Comparison of ENCODE assay signal across 9 cellular contexts in genomic region chr5:159310492-159310891, GRCh38. TPM values are rescaled to one million over a fixed set of nuclear protein-coding genes. Genes with fewer than 3 reads are reported as not detected.
A peak's percentile ranks its signal among the peaks of the same experiment; 100 is the strongest.
DNase-seq lines count a peak whose midpoint lies in the region; TF ChIP-seq lines count a peak whose summit lies in the region.
"Had no signal": no experiment of that assay in that cellular context is flagged by ENCODE, and none has a peak within 500 bp of the region (broad histone marks: within the 10 kb centered on the region; RNA-seq: fewer than 3 reads in every experiment).

No MANE protein-coding gene starts in this region.

- H3K4me3 Mint-ChIP-seq in H9: peak overlapping the region; percentile 51 to 65; a peak in 4 of 5 replicates
- H3K4me3 Mint-ChIP-seq in T-helper 1 cell treated with Interleukin-12 subunit alpha and Interleukin-12 subunit beta and Interleukin-4 antibody, amounts not matched to agents 30 μg/mL and 1 μg/mL, for 36 hours: peak overlapping the region; percentile 5
- H3K4me3 Mint-ChIP-seq: stimulated activated naive CD8-positive, alpha-beta T cell treated with anti-CD3 and anti-CD28 coated beads, Interleukin-15, Interleukin-2, amounts not matched to agents 100 ng/mL and 50 ng/mL, for 24 hours had no signal

- no peak overlapping the region for H3K4ac ChIP-seq in H9 (ENCODE audit: low read depth, low read length)

- no peaks in the 10 kb centered on the region for H3K9me3 Mint-ChIP-seq in H9
- H3K9me3 Mint-ChIP-seq in T-helper 1 cell treated with Interleukin-12 subunit alpha and Interleukin-12 subunit beta and Interleukin-4 antibody, amounts not matched to agents 30 μg/mL and 1 μg/mL, for 36 hours: no peaks in the 10 kb centered on the region
- H3K9me3 Mint-ChIP-seq: stimulated activated naive CD8-positive, alpha-beta T cell treated with anti-CD3 and anti-CD28 coated beads, Interleukin-15, Interleukin-2, amounts not matched to agents 100 ng/mL and 50 ng/mL, for 24 hours had no signal

- H3K4me3 ChIP-seq in dorsolateral prefrontal cortex (peak overlapping the region in 36 of 59 donors; percentile 1 to 48 (median 26)), osteoblast (ENCODE audit: insufficient read depth, low read length) (peak overlapping the region; percentile 62)

- H4K20me1 ChIP-seq in H9 (ENCODE audit: control insufficient read depth, insufficient read depth, insufficient read length) (no peaks in the 10 kb centered on the region), osteoblast (ENCODE audit: insufficient read depth, low read length) (no peaks in the 10 kb centered on the region)

- H3K36me3 Mint-ChIP-seq in H9 (ENCODE audit: insufficient read depth in 1 of 3, low read depth in 3 of 3): no peaks in the 10 kb centered on the region
- no peaks in the 10 kb centered on the region for H3K36me3 Mint-ChIP-seq in T-helper 1 cell treated with Interleukin-12 subunit alpha and Interleukin-12 subunit beta and Interleukin-4 antibody, amounts not matched to agents 30 μg/mL and 1 μg/mL, for 36 hours (ENCODE audit: low read depth)

- no peak overlapping the region for H3K27ac Mint-ChIP-seq in H9
- H3K27ac Mint-ChIP-seq in T-helper 1 cell treated with Interleukin-12 subunit alpha and Interleukin-12 subunit beta and Interleukin-4 antibody, amounts not matched to agents 30 μg/mL and 1 μg/mL, for 36 hours: no peak overlapping the region
- H3K27ac Mint-ChIP-seq: stimulated activated naive CD8-positive, alpha-beta T cell treated with anti-CD3 and anti-CD28 coated beads, Interleukin-15, Interleukin-2, amounts not matched to agents 100 ng/mL and 50 ng/mL, for 24 hours had no signal

- no CpG with 5 or more reads among the region's 27 CpGs for WGBS in H9 (ENCODE audit: extremely low coverage, insufficient read length, low lambda C conversion rate)

- no peak overlapping the region for H2AK5ac ChIP-seq in H9 (ENCODE audit: insufficient read length, low read length)

- H2BK5ac ChIP-seq in H9 (ENCODE audit: insufficient read length, low read length): no peak overlapping the region

- H3K23me2 ChIP-seq in H9 (ENCODE audit: insufficient read length, low read depth, low read length, poor library complexity, severe bottlenecking): no peaks in the 10 kb centered on the region

- H3K4me1 Mint-ChIP-seq in H9: peaks cover 11 to 15% of the 10 kb centered on the region in 2 experiments
- peaks cover 7% of the 10 kb centered on the region for H3K4me1 Mint-ChIP-seq in T-helper 1 cell treated with Interleukin-12 subunit alpha and Interleukin-12 subunit beta and Interleukin-4 antibody, amounts not matched to agents 30 μg/mL and 1 μg/mL, for 36 hours (ENCODE audit: low read depth)

- H4K5ac ChIP-seq in H9 (ENCODE audit: insufficient read length, low read depth, low read length): no peak overlapping the region

- H3K14ac ChIP-seq in H9 (ENCODE audit: insufficient read depth, low read length): no peak overlapping the region

- H4K91ac ChIP-seq in H9 (ENCODE audit: insufficient read length, low read depth, low read length): no peak overlapping the region

- no peak overlapping the region for H3K9ac ChIP-seq in H9 (ENCODE audit: extremely low read depth, insufficient read length, low read length)

- no peak overlapping the region for H2BK15ac ChIP-seq in H9 (ENCODE audit: low read depth, low read length)

- no peak overlapping the region for H3K23ac ChIP-seq in H9 (ENCODE audit: insufficient read length, low read depth, low read length)

- H2BK20ac ChIP-seq in H9 (ENCODE audit: low read depth, low read length, poor library complexity, severe bottlenecking): no peak overlapping the region

- no peaks in the 10 kb centered on the region for H3K4me1 ChIP-seq in H9 (ENCODE audit: insufficient read depth, low read length)
- H3K4me1 ChIP-seq in osteoblast (ENCODE audit: insufficient read depth, low read length): peaks cover 8% of the 10 kb centered on the region

- H2BK120ac ChIP-seq in H9 (ENCODE audit: low read depth, low read length, poor library complexity, severe bottlenecking): no peak overlapping the region

- no peaks in the 10 kb centered on the region for H3K79me1 ChIP-seq in H9 (ENCODE audit: insufficient read depth, low read depth, low read length, poor library complexity, severe bottlenecking)

- H3K56ac ChIP-seq in H9 (ENCODE audit: insufficient read length, low read depth, low read length): no peak overlapping the region

- H3K9me3 ChIP-seq in H9 (ENCODE audit: control insufficient read depth, low read depth, low read length): no peaks in the 10 kb centered on the region
- no peaks in the 10 kb centered on the region for H3K9me3 ChIP-seq in osteoblast (ENCODE audit: low read depth, low read length)

- no peaks in the 10 kb centered on the region for H3K79me2 ChIP-seq in H9 (ENCODE audit: insufficient read depth, low read length)
- H3K79me2 ChIP-seq in osteoblast (ENCODE audit: insufficient read depth, low read length): no peaks in the 10 kb centered on the region

- no peak overlapping the region for H2BK12ac ChIP-seq in H9 (ENCODE audit: insufficient read length, low read depth, low read length)

- DNase-seq in H9: peak; percentile 67
- DNase-seq in dorsolateral prefrontal cortex: peak in 3 of 10 donors; percentile 9 to 54 (median 43)
- peak; percentile 80 for DNase-seq in osteoblast (ENCODE audit: insufficient read length, low spot score, missing footprints)
- no peak for DNase-seq in GM20000 (ENCODE audit: low spot score)
- DNase-seq in HPDE6-E6E7 (ENCODE audit: extremely low spot score): no peak
- DNase-seq in inferior parietal cortex (ENCODE audit: extremely low spot score): no peak
- no peak for DNase-seq in NCI-H2196 treated with DMSO at 0.1 percent for 48 hours (lab: John Stamatoyannopoulos, UW; ENCODE audit: unreplicated experiment)

- TF ChIP-seq CTCF in H9 (conservative IDR thresholded peaks at IDR 0.05): no peak
- no peak for TF ChIP-seq CTCF in dorsolateral prefrontal cortex (IDR thresholded peaks at IDR 0.05 in 54 of 56, conservative IDR thresholded peaks at IDR 0.05 in 2 of 56; ENCODE audit: low read depth in 1 of 56, partially characterized antibody in 56 of 56)
- TF ChIP-seq CTCF in osteoblast (IDR thresholded peaks at IDR 0.05; ENCODE audit: extremely low read depth, low read depth, low read length): no peak
- TF ChIP-seq CTCF in GM20000 (IDR thresholded peaks at IDR 0.05; ENCODE audit: extremely low read depth, missing control alignments): no peak

- H3K27ac ChIP-seq in H9 (ENCODE audit: insufficient read length, low read depth, low read length) (no peak overlapping the region), dorsolateral prefrontal cortex (peak overlapping the region in 1 of 59 donors; percentile 53), osteoblast (ENCODE audit: low read depth, low read length) (no peak overlapping the region)

- H3K27me3 Mint-ChIP-seq in H9 (ENCODE audit: low read depth): peaks cover 54% of the 10 kb centered on the region
- H3K27me3 Mint-ChIP-seq in T-helper 1 cell treated with Interleukin-12 subunit alpha and Interleukin-12 subunit beta and Interleukin-4 antibody, amounts not matched to agents 30 μg/mL and 1 μg/mL, for 36 hours (ENCODE audit: low read depth): peaks cover 73% of the 10 kb centered on the region

- H3K18ac ChIP-seq in H9 (ENCODE audit: insufficient read length, low read depth, low read length): no peak overlapping the region

- intact Hi-C loops in dorsolateral prefrontal cortex (cut with DNase I): no loop called here

- no peak overlapping the region for H4K8ac ChIP-seq in H9 (replicated peaks; ENCODE audit: insufficient read length, low read depth, low read length)

- peak overlapping the region; percentile 63 for H2AFZ ChIP-seq in H9 (ENCODE audit: low read length)
- peak overlapping the region; percentile 79 for H2AFZ ChIP-seq in osteoblast (ENCODE audit: low read length)

- H3T11ph ChIP-seq in H9 (ENCODE audit: low read length): no peak overlapping the region

- no peaks in the 10 kb centered on the region for H3K36me3 ChIP-seq in osteoblast (ENCODE audit: insufficient read depth, low read length)

- H3K27me3 ChIP-seq in H9 (ENCODE audit: insufficient read depth, low read length): no peaks in the 10 kb centered on the region; the same call in 1 of the 2 replicates
- peaks cover 0 to 24% (median 3%) of the 10 kb centered on the region in 45 donors for H3K27me3 ChIP-seq in dorsolateral prefrontal cortex
- peaks cover 35% of the 10 kb centered on the region for H3K27me3 ChIP-seq in osteoblast (ENCODE audit: insufficient read depth, low read length)

- peak overlapping the region; percentile 31 for H3K4me2 ChIP-seq in H9 (ENCODE audit: insufficient read depth, insufficient read length, low read length)
- peak overlapping the region; percentile 82 for H3K4me2 ChIP-seq in osteoblast (ENCODE audit: insufficient read depth, low read length)

RNA-seq across cellular contexts. Expression of gene IL12B, which starts 19.8 kb away (rescaled TPM):
- total RNA-seq in H9 (2021) (not detected in 2 replicates), dorsolateral prefrontal cortex (not detected), osteoblast (not detected in 2 replicates)

RNA-seq across cellular contexts. Expression of gene UBLCP1, which starts 47.4 kb away (rescaled TPM):
- total RNA-seq in H9 (2021) (37.9 and 39.0 TPM in 2 replicates), dorsolateral prefrontal cortex (10 to 100 TPM; 11.9 to 47.4 (median 34.2) TPM), osteoblast (36.9 and 37.1 TPM in 2 replicates)

Comparison
In these comparisons a context has a peak if more than half of its experiments do, and no peak if none do; other contexts are left out.
1. DNase-seq: peak in H9 (single experiment) and osteoblast (single experiment); none in GM20000 (single experiment), HPDE6-E6E7 (single experiment), inferior parietal cortex (single experiment) and NCI-H2196 treated with DMSO at 0.1 percent for 48 hours (single experiment).